Comparison of ENCODE assay signal across 1 cellular context in genomic region chr1:225896937-225897549, GRCh38.
TF ChIP-seq lines count a peak whose summit lies in the region.

No MANE protein-coding gene starts in this region.

TF ChIP-seq in GM23338, 12 proteins besides CTCF, POLR2A, EP300 and RAD21 (continued from another document):
- no peak for TF ChIP-seq ZNF462 (CRISPR knock-in tag; IDR thresholded peaks at IDR 0.05)
- TF ChIP-seq EZH2phosphoT487 (IDR thresholded peaks at IDR 0.05; ENCODE audit: unreplicated experiment) = no peak
- no peak for TF ChIP-seq REST (IDR thresholded peaks at IDR 0.05; ENCODE audit: unreplicated experiment)
- no peak for TF ChIP-seq ZNF114 (CRISPR knock-in tag; IDR thresholded peaks at IDR 0.05)
- TF ChIP-seq NANOG (IDR thresholded peaks at IDR 0.05; ENCODE audit: borderline replicate concordance) = no peak
- no peak for TF ChIP-seq ETS1 (IDR thresholded peaks at IDR 0.05)
- no peak for TF ChIP-seq ZNF331 (CRISPR knock-in tag; IDR thresholded peaks at IDR 0.05; ENCODE audit: low read depth)
